In the genomic region with DNA sequence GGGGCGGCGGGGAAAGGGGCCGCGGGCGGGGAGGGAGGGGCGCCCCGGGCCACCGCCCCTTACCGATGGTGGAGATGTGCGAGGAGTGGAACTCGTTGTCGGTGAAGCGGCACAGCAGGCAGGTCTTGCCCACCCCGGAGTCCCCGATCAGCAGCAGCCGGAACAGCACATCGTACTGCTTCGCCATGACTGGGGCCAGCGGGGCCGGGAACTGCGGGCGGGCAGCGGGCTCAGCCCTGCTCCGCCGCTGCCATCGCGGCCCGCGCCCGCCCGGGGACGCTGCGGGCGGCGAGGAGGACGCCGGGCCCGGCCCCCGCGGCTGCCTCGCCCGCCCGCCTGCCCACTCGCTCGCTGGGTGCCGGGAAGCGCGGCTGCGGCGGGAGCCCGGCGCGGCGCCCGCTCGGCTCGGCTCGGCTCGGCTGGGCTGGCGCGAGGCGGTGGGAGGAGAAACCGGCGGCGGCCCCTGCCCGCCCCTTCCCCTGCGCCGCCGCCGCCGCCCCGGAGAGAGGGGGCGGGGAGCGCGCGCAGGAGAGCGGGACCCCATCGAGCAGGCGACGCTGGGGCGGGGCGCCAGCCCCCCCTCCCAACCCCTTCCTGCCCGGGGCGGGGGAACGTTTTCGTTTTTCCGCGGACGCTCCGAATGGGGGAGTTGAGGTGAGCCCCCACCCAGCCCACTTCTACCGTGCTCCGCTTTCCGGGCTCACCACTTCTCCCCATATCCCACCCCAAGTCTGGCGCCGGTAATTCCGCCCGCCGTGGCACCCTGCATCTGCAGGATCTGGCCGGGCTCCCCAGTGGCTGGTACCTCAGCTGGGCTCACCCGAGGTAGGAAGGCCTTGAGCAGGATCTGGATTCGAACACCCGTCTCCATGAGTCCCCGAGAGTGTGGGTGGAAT, we compare ENCODE assay signal across 2 cellular contexts.
TF ChIP-seq lines count a peak whose summit lies in the region.

Gene RAB15 (minus strand): TSS at position 447 of the 896 bp plus-strand sequence. CDS start 260 bp downstream, at position 187.

TF ChIP-seq in SK-N-SH treated with all-trans-retinoic acid at 6 μM for 48 hours, 23 proteins besides CTCF, POLR2A, EP300 and RAD21:
- TF ChIP-seq CSRNP3 (CRISPR knock-in tag; IDR thresholded peaks at IDR 0.05) = no peak
- no peak for TF ChIP-seq ZNF565 (CRISPR knock-in tag; conservative IDR thresholded peaks at IDR 0.05; ENCODE audit: low read depth)
- TF ChIP-seq SNAI2 (CRISPR knock-in tag; IDR thresholded peaks at IDR 0.05) = no peak
- no peak for TF ChIP-seq CREB5 (CRISPR knock-in tag; IDR thresholded peaks at IDR 0.05; ENCODE audit: low read depth)
- no peak for TF ChIP-seq ZNF8 (CRISPR knock-in tag; IDR thresholded peaks at IDR 0.05)
- TF ChIP-seq PATZ1 (CRISPR knock-in tag; IDR thresholded peaks at IDR 0.05; ENCODE audit: borderline replicate concordance) = peak; percentile 31; the same call in 1 of the 2 replicates
- no peak for TF ChIP-seq ZNF70 (CRISPR knock-in tag; IDR thresholded peaks at IDR 0.05)
- TF ChIP-seq GLIS3 (CRISPR knock-in tag; IDR thresholded peaks at IDR 0.05) = no peak

TF ChIP-seq in GM12878, 131 proteins besides CTCF, POLR2A, EP300 and RAD21 (continued from another document):
- TF ChIP-seq BCLAF1 (IDR thresholded peaks at IDR 0.05) (no peak), FOXK2 (IDR thresholded peaks at IDR 0.05) (no peak), ESRRA (IDR thresholded peaks at IDR 0.05; ENCODE audit: low read length) (no peak), EED (IDR thresholded peaks at IDR 0.05; ENCODE audit: low read depth) (no peak)
- TF ChIP-seq, protein P1, sequence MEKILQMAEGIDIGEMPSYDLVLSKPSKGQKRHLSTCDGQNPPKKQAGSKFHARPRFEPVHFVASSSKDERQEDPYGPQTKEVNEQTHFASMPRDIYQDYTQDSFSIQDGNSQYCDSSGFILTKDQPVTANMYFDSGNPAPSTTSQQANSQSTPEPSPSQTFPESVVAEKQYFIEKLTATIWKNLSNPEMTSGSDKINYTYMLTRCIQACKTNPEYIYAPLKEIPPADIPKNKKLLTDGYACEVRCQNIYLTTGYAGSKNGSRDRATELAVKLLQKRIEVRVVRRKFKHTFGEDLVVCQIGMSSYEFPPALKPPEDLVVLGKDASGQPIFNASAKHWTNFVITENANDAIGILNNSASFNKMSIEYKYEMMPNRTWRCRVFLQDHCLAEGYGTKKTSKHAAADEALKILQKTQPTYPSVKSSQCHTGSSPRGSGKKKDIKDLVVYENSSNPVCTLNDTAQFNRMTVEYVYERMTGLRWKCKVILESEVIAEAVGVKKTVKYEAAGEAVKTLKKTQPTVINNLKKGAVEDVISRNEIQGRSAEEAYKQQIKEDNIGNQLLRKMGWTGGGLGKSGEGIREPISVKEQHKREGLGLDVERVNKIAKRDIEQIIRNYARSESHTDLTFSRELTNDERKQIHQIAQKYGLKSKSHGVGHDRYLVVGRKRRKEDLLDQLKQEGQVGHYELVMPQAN (conservative IDR thresholded peaks at IDR 0.05) = no peak
